In the genomic region with DNA sequence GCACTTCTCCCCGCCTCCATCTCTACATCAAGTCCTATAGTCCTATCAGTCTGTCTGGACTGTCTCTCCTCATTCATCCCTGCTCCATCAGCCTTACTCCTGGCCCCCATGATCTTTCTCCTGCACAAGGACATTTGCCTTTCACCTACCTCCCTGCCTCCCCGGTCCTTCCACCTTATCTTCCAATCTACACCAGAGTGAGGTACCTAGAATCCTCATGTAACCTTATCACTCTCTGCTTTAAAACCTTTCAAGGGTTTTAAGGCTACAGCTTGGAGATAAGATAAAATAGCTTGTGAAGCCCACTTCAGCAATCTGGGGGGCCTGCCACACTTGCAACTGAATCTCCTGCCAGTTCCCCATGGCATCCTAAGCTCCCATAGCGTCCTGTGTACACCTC, we compare ENCODE assay signal across 1 cellular context.
TF ChIP-seq lines count a peak whose summit lies in the region.

No MANE protein-coding gene starts in this region.

TF ChIP-seq in GM23338, 12 proteins besides CTCF, POLR2A, EP300 and RAD21 (continued from another document):
- TF ChIP-seq ZNF462 (CRISPR knock-in tag; IDR thresholded peaks at IDR 0.05): no peak
- no peak for TF ChIP-seq ZNF114 (CRISPR knock-in tag; IDR thresholded peaks at IDR 0.05)
- TF ChIP-seq CREB1 (CRISPR knock-in tag; IDR thresholded peaks at IDR 0.05; ENCODE audit: low read depth): no peak
- TF ChIP-seq EZH2 (IDR thresholded peaks at IDR 0.05; ENCODE audit: low read depth, unreplicated experiment): no peak
- no peak for TF ChIP-seq ETS1 (IDR thresholded peaks at IDR 0.05)
